In genomic region chr20:58818585-58819285, GRCh38 we compare ENCODE assay signal across 8 cellular contexts. TPM values are rescaled to one million over a fixed set of nuclear protein-coding genes. Genes with fewer than 3 reads are reported as not detected.
A peak's percentile ranks its signal among the peaks of the same experiment; 100 is the strongest.
DNase-seq lines count a peak whose midpoint lies in the region; ATAC-seq and TF ChIP-seq lines count a peak whose summit lies in the region.

No MANE protein-coding gene starts in this region.

- peaks cover 4% of the 10 kb centered on the region for H3K36me3 Mint-ChIP-seq in activated CD4-positive, alpha-beta memory T cell treated with anti-CD3 and anti-CD28 coated beads, Interleukin-2, amount 10 ng/mL, durations not matched to agents 7 days and 5 days (ENCODE audit: low read depth)

- H3K4me1 Mint-ChIP-seq in activated CD4-positive, alpha-beta memory T cell treated with anti-CD3 and anti-CD28 coated beads, Interleukin-2, amount 10 ng/mL, durations not matched to agents 7 days and 5 days = peaks cover 14% of the 10 kb centered on the region

- ATAC-seq in activated CD4-positive, CD25-positive, alpha-beta regulatory T cell treated with anti-CD3 and anti-CD28 coated beads, Interleukin-2, amount 50 U/mL, for 24 hours = peak; percentile 82 to 91
- no peak for ATAC-seq in HG03045 (IDR thresholded peaks at IDR 0.05; ENCODE audit: unreplicated experiment)

- no peak for DNase-seq in activated CD4-positive, CD25-positive, alpha-beta regulatory T cell (lab: John Stamatoyannopoulos, UW)
- peak; percentile 67 for DNase-seq in activated CD4-positive, alpha-beta memory T cell treated with anti-CD3 and anti-CD28 coated beads, Interleukin-2, amount 10 ng/mL, durations not matched to agents 7 days and 5 days
- DNase-seq in foreskin fibroblast (peak; percentile 23 to 80), NCI-H1048 (lab: John Stamatoyannopoulos, UW) (no peak)
- peak; percentile 17 to 30 for DNase-seq in stimulated activated CD8-positive, alpha-beta memory T cell treated with anti-CD3 and anti-CD28 coated beads, Interleukin-7, amount 100 ng/mL, for 4 hours (ENCODE audit: low read depth in 2 of 2)
- DNase-seq in effector CD8-positive, alpha-beta T cell (lab: John Stamatoyannopoulos, UW) = no peak

- no peak overlapping the region for H3K4me3 Mint-ChIP-seq in activated CD4-positive, alpha-beta memory T cell treated with anti-CD3 and anti-CD28 coated beads, Interleukin-2, amount 10 ng/mL, durations not matched to agents 7 days and 5 days

- POLR2A ChIA-PET in activated CD4-positive, alpha-beta memory T cell treated with anti-CD3 and anti-CD28 coated beads, Interleukin-2, amount 10 ng/mL, durations not matched to agents 7 days and 5 days (lab: Charles Lee) = no interaction called here

- no peak for TF ChIP-seq CTCF in foreskin fibroblast (IDR thresholded peaks at IDR 0.05; ENCODE audit: low read depth, low read length)

- H3K4me3 ChIP-seq in foreskin fibroblast (ENCODE audit: low read depth in 1 of 2, low read length in 2 of 2) = no peak overlapping the region

- CTCF ChIA-PET in activated CD4-positive, alpha-beta memory T cell treated with anti-CD3 and anti-CD28 coated beads, Interleukin-2, amount 10 ng/mL, durations not matched to agents 7 days and 5 days (lab: Charles Lee) = interaction anchor here (0.6 to 1.5 kb wide), 3 partner anchors 33 to 498 kb away, joined by 3 to 9 read pairs (median 3); partner anchors contain the start of genes GNAS and STX16

- H3K27me3 Mint-ChIP-seq in activated CD4-positive, alpha-beta memory T cell treated with anti-CD3 and anti-CD28 coated beads, Interleukin-2, amount 10 ng/mL, durations not matched to agents 7 days and 5 days = peaks cover 25% of the 10 kb centered on the region

- H3K27ac Mint-ChIP-seq in activated CD4-positive, alpha-beta memory T cell treated with anti-CD3 and anti-CD28 coated beads, Interleukin-2, amount 10 ng/mL, durations not matched to agents 7 days and 5 days = no peak overlapping the region

- H3K9me3 Mint-ChIP-seq in activated CD4-positive, alpha-beta memory T cell treated with anti-CD3 and anti-CD28 coated beads, Interleukin-2, amount 10 ng/mL, durations not matched to agents 7 days and 5 days = peaks cover 3% of the 10 kb centered on the region

RNA-seq across cellular contexts. Expression of gene GNAS-AS1, which starts 32.0 kb away (rescaled TPM):
- total RNA-seq in activated CD4-positive, alpha-beta memory T cell treated with anti-CD3 and anti-CD28 coated beads, Interleukin-2, amount 10 ng/mL, durations not matched to agents 7 days and 5 days = 1 to 10 TPM in 1 of 2 experiments, under 1 TPM in 1; 0.65 to 1.0 TPM

RNA-seq across cellular contexts. Expression of gene GNAS, which starts 33.8 kb away (rescaled TPM):
- total RNA-seq in activated CD4-positive, alpha-beta memory T cell treated with anti-CD3 and anti-CD28 coated beads, Interleukin-2, amount 10 ng/mL, durations not matched to agents 7 days and 5 days = 100 to 1,000 TPM; 790 to 809 TPM

Comparison
In these comparisons a context has a peak if more than half of its experiments do, and no peak if none do; other contexts are left out.
1. DNase-seq: peak in activated CD4-positive, alpha-beta memory T cell treated with anti-CD3 and anti-CD28 coated beads, Interleukin-2, amount 10 ng/mL, durations not matched to agents 7 days and 5 days (single experiment), foreskin fibroblast (2 of 2) and stimulated activated CD8-positive, alpha-beta memory T cell treated with anti-CD3 and anti-CD28 coated beads, Interleukin-7, amount 100 ng/mL, for 4 hours (2 of 2); none in activated CD4-positive, CD25-positive, alpha-beta regulatory T cell (0 of 4), NCI-H1048 (single experiment) and effector CD8-positive, alpha-beta T cell (single experiment).